Comparison of ENCODE assay signal across 1 cellular context in the genomic region with DNA sequence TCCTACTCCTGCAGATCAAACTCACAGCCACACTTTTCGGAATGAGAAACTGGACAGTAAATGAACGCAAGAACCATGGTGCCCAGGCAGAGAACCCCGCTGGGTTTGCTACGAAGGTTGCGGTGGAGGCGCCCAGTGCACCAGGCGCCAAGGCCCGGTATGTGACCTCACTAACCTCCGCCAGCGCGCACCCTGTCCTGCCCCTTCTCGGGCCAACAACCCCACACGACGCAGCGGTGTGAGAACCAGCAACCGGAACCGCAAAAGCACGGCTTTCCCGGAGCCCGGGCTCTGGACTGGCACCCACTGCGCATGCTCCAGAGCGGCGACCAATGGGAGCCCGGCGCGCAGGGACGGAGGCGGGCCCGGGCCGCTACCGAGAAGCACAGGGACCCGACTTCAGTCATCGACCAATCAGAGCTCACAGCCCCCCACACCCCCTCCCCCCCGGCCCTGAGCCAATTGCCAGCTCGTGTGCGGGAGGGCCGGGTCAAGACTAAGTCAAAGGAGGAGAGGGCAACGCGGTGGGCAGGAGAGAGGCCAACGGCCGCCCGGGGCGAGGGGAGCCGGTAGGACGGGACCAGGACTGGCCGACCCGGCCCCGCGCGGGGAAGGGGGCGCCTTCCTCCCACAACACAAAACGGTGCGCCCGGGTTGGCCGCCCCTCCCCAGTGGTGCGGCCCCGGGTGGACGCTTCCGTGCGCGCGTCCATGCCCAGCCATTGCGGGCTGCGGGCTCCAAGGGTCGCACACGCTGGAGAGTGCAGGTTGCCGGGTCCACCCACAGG.
TF ChIP-seq lines count a peak whose summit lies in the region.

No MANE protein-coding gene starts in this region.

TF ChIP-seq in HepG2, 621 proteins besides CTCF, POLR2A, EP300 and RAD21 (continued from another document and continues in another):
- no peak for TF ChIP-seq ZBTB49 (CRISPR knock-in tag; IDR thresholded peaks at IDR 0.05; ENCODE audit: borderline replicate concordance)
- peak; percentile 18; the same call in 1 of the 2 replicates for TF ChIP-seq ZNF430 (CRISPR knock-in tag; IDR thresholded peaks at IDR 0.05)
- no peak for TF ChIP-seq ZNF784 (CRISPR knock-in tag; IDR thresholded peaks at IDR 0.05; ENCODE audit: borderline replicate concordance)
- no peak for TF ChIP-seq ZFAT (CRISPR knock-in tag; conservative IDR thresholded peaks at IDR 0.05)
- TF ChIP-seq SMARCE1 (IDR thresholded peaks at IDR 0.05; ENCODE audit: borderline replicate concordance): no peak
- TF ChIP-seq AGO2 (optimal IDR thresholded peaks at IDR 0.05; ENCODE audit: low read depth, low read length): no peak
- TF ChIP-seq, protein P1, sequence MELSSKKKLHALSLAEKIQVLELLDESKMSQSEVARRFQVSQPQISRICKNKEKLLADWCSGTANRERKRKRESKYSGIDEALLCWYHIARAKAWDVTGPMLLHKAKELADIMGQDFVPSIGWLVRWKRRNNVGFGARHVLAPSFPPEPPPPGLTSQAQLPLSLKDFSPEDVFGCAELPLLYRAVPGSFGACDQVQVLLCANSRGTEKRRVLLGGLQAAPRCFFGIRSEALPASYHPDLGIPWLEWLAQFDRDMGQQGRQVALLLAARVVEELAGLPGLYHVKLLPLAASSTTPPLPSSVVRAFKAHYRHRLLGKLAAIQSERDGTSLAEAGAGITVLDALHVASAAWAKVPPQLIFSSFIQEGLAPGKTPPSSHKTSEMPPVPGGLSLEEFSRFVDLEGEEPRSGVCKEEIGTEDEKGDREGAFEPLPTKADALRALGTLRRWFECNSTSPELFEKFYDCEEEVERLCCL (CRISPR knock-in tag; IDR thresholded peaks at IDR 0.05; ENCODE audit: borderline replicate concordance): no peak
- TF ChIP-seq FOXP1 (IDR thresholded peaks at IDR 0.05): no peak
- TF ChIP-seq FOXP1 (CRISPR knock-in tag; IDR thresholded peaks at IDR 0.05): no peak
- no peak for TF ChIP-seq ZNF12 (CRISPR knock-in tag; IDR thresholded peaks at IDR 0.05)
- TF ChIP-seq KDM5A (IDR thresholded peaks at IDR 0.05; ENCODE audit: borderline replicate concordance, low read length): no peak
- TF ChIP-seq LRRFIP1 (CRISPR knock-in tag; conservative IDR thresholded peaks at IDR 0.05): no peak
- TF ChIP-seq SALL1 (CRISPR knock-in tag; IDR thresholded peaks at IDR 0.05): peak; percentile 56
- TF ChIP-seq PRPF4 (IDR thresholded peaks at IDR 0.05; ENCODE audit: low read depth, low read length, poor library complexity, severe bottlenecking): no peak
- TF ChIP-seq TOE1 (CRISPR knock-in tag; IDR thresholded peaks at IDR 0.05): no peak
- TF ChIP-seq ZBTB20 (CRISPR knock-in tag; IDR thresholded peaks at IDR 0.05; ENCODE audit: borderline replicate concordance, low read depth): no peak
- no peak for TF ChIP-seq MIER3 (CRISPR knock-in tag; IDR thresholded peaks at IDR 0.05; ENCODE audit: borderline replicate concordance)
- TF ChIP-seq HMG20B (CRISPR knock-in tag; conservative IDR thresholded peaks at IDR 0.05): no peak
- no peak for TF ChIP-seq ZNF44 (CRISPR knock-in tag; IDR thresholded peaks at IDR 0.05)
- TF ChIP-seq MYC (CRISPR knock-in tag; IDR thresholded peaks at IDR 0.05; ENCODE audit: borderline replicate concordance): peak; percentile 39; the same call in 1 of the 2 replicates
- TF ChIP-seq ZNF598 (CRISPR knock-in tag; IDR thresholded peaks at IDR 0.05; ENCODE audit: borderline replicate concordance): no peak
- no peak for TF ChIP-seq TCF7L2 (IDR thresholded peaks at IDR 0.05; ENCODE audit: low read depth, low read length)
- 0 out of 2 replicates have a peak, but pooled peaks have one; percentile 20 for TF ChIP-seq NCOA2 (CRISPR knock-in tag; IDR thresholded peaks at IDR 0.05)
- peak; percentile 86 for TF ChIP-seq GABPB1 (CRISPR knock-in tag; IDR thresholded peaks at IDR 0.05)
- no peak for TF ChIP-seq YEATS2 (CRISPR knock-in tag; IDR thresholded peaks at IDR 0.05; ENCODE audit: borderline replicate concordance)
- TF ChIP-seq ZNF703 (CRISPR knock-in tag; IDR thresholded peaks at IDR 0.05; ENCODE audit: borderline replicate concordance): no peak
- peak; percentile 76 for TF ChIP-seq PHF21A (CRISPR knock-in tag; IDR thresholded peaks at IDR 0.05)
- no peak for TF ChIP-seq ATM (IDR thresholded peaks at IDR 0.05; ENCODE audit: borderline replicate concordance)
- TF ChIP-seq, protein P2, sequence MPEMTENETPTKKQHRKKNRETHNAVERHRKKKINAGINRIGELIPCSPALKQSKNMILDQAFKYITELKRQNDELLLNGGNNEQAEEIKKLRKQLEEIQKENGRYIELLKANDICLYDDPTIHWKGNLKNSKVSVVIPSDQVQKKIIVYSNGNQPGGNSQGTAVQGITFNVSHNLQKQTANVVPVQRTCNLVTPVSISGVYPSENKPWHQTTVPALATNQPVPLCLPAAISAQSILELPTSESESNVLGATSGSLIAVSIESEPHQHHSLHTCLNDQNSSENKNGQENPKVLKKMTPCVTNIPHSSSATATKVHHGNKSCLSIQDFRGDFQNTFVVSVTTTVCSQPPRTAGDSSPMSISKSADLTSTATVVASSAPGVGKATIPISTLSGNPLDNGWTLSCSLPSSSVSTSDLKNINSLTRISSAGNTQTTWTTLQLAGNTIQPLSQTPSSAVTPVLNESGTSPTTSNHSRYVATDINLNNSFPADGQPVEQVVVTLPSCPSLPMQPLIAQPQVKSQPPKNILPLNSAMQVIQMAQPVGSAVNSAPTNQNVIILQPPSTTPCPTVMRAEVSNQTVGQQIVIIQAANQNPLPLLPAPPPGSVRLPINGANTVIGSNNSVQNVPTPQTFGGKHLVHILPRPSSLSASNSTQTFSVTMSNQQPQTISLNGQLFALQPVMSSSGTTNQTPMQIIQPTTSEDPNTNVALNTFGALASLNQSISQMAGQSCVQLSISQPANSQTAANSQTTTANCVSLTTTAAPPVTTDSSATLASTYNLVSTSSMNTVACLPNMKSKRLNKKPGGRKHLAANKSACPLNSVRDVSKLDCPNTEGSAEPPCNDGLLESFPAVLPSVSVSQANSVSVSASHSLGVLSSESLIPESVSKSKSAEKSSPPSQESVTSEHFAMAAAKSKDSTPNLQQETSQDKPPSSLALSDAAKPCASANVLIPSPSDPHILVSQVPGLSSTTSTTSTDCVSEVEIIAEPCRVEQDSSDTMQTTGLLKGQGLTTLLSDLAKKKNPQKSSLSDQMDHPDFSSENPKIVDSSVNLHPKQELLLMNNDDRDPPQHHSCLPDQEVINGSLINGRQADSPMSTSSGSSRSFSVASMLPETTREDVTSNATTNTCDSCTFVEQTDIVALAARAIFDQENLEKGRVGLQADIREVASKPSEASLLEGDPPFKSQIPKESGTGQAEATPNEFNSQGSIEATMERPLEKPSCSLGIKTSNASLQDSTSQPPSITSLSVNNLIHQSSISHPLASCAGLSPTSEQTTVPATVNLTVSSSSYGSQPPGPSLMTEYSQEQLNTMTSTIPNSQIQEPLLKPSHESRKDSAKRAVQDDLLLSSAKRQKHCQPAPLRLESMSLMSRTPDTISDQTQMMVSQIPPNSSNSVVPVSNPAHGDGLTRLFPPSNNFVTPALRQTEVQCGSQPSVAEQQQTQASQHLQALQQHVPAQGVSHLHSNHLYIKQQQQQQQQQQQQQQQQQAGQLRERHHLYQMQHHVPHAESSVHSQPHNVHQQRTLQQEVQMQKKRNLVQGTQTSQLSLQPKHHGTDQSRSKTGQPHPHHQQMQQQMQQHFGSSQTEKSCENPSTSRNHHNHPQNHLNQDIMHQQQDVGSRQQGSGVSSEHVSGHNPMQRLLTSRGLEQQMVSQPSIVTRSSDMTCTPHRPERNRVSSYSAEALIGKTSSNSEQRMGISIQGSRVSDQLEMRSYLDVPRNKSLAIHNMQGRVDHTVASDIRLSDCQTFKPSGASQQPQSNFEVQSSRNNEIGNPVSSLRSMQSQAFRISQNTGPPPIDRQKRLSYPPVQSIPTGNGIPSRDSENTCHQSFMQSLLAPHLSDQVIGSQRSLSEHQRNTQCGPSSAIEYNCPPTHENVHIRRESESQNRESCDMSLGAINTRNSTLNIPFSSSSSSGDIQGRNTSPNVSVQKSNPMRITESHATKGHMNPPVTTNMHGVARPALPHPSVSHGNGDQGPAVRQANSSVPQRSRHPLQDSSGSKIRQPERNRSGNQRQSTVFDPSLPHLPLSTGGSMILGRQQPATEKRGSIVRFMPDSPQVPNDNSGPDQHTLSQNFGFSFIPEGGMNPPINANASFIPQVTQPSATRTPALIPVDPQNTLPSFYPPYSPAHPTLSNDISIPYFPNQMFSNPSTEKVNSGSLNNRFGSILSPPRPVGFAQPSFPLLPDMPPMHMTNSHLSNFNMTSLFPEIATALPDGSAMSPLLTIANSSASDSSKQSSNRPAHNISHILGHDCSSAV (CRISPR knock-in tag; IDR thresholded peaks at IDR 0.05; ENCODE audit: borderline replicate concordance): no peak
- no peak for TF ChIP-seq GTF3A (CRISPR knock-in tag; conservative IDR thresholded peaks at IDR 0.05)
- TF ChIP-seq ZHX2 (IDR thresholded peaks at IDR 0.05; ENCODE audit: low read depth): no peak
- no peak for TF ChIP-seq ZHX2 (CRISPR knock-in tag; IDR thresholded peaks at IDR 0.05; ENCODE audit: borderline replicate concordance)
